33 cellular contexts compared by ENCODE assay signal in the genomic region with DNA sequence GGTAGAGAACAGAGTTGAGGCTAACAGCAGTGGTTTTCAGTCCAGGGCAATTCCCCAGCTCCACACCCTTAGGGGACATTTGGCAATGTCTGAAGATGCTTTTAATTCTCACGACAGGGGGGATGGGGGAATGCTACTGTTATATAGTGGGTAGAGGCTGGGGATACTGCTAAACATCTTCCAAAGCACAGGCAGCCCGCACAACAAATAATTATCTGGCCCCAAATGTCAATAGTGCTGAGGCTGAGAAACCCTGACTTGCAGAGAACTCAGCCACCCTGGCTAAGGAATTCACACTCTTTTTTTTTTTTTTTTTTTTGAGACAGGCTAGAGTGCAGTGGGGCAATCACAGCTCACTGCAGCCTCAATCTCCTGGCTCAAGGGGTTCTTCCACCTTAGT.
A peak's percentile ranks its signal among the peaks of the same experiment; 100 is the strongest.
DNase-seq lines count a peak whose midpoint lies in the region; ATAC-seq and TF ChIP-seq lines count a peak whose summit lies in the region.
"Had no signal": no experiment of that assay in that cellular context is flagged by ENCODE, and none has a peak within 500 bp of the region (broad histone marks: within the 10 kb centered on the region; RNA-seq: fewer than 3 reads in every experiment).

No MANE protein-coding gene starts in this region.

- H3K9me2 ChIP-seq in SK-N-SH = no peaks in the 10 kb centered on the region

- peaks cover 8% of the 10 kb centered on the region for H3F3A ChIP-seq in SK-N-SH (replicated peaks; ENCODE audit: insufficient read depth)

- H3K4me1 ChIP-seq in SK-N-SH (ENCODE audit: control insufficient read depth in 1 of 2, insufficient read depth in 2 of 2, low read depth in 1 of 2, low read length in 1 of 2) (peaks cover 0 to 12% of the 10 kb centered on the region in 2 experiments; a peak in 2 of 4 replicates), RWPE2 (ENCODE audit: insufficient read depth, poor library complexity, severe bottlenecking) (no peaks in the 10 kb centered on the region), testis (peaks cover 32% of the 10 kb centered on the region), mucosa of descending colon (ENCODE audit: low read depth) (no peaks in the 10 kb centered on the region)
- H3K4me1 ChIP-seq: parathyroid adenoma, right lobe of liver had no signal

- 0 out of 2 replicates have a peak overlapping the region, but pooled peaks have one; percentile 4 for H3K9ac ChIP-seq in SK-N-SH
- H3K9ac ChIP-seq: BLaER1, parathyroid adenoma had no signal

- H4K20me1 ChIP-seq in SK-N-SH (ENCODE audit: insufficient read depth) = no peaks in the 10 kb centered on the region

- H2AFZ ChIP-seq in SK-N-SH (ENCODE audit: low read depth) = no peak overlapping the region
- H2AFZ ChIP-seq: parathyroid adenoma had no signal

- intact Hi-C loops in testis (cut with DNase I; ENCODE audit: low total_unique reads) = no loop called here
- intact Hi-C loops in mucosa of descending colon (cut with DNase I, micrococcal nuclease) = loop anchor here in 1 of 2 donors (5.0 kb wide), 1 partner anchor 123 kb away; no protein-coding TSS in a partner anchor

- no peaks in the 10 kb centered on the region for H3K79me2 ChIP-seq in SK-N-SH (ENCODE audit: insufficient read depth)
- H3K79me2 ChIP-seq: parathyroid adenoma had no signal

- H3K36me3 ChIP-seq in SK-N-SH (replicated peaks in 1 of 2; ENCODE audit: control insufficient read depth in 1 of 2, insufficient read depth in 2 of 2, low read length in 1 of 2) (no peaks in the 10 kb centered on the region), RWPE2 (ENCODE audit: low read depth) (peaks cover 78% of the 10 kb centered on the region), testis (ENCODE audit: low read depth, missing control alignments) (no peaks in the 10 kb centered on the region), mucosa of descending colon (ENCODE audit: low read depth) (no peaks in the 10 kb centered on the region)
- H3K36me3 ChIP-seq: right lobe of liver had no signal

- WGBS in SK-N-SH (ENCODE audit: low lambda C conversion rate) = 56% methylated on average over 2 of the region's 2 CpGs
- 38 to 57% methylated on average over 2 of the region's 2 CpGs for WGBS in testis, 2 donors

- POLR2A ChIA-PET in SK-N-SH (lab: Yijun Ruan, JAX) = no interaction called here

- no peak for TF ChIP-seq EP300 in SK-N-SH (IDR thresholded peaks at IDR 0.05; ENCODE audit: borderline replicate concordance in 1 of 2, low read depth in 1 of 2, low read length in 1 of 2)

- TF ChIP-seq POLR2A in testis (IDR thresholded peaks at IDR 0.05) = no peak

- CTCF ChIA-PET in SK-N-SH (lab: Yijun Ruan, JAX) = interaction anchor here (1.6 to 8.8 kb wide), 8 partner anchors 11 to 404 kb away, joined by 4 to 139 read pairs (median 13); no protein-coding TSS in a partner anchor

- no peak for ATAC-seq in SK-N-SH treated with all-trans-retinoic acid at 6 μM for 48 hours
- no peak for ATAC-seq in RWPE2 (ENCODE audit: low read depth)
- ATAC-seq in mucosa of descending colon = no peak
- no peak for ATAC-seq in GM19324 (IDR thresholded peaks at IDR 0.05; ENCODE audit: low FRiP score, unreplicated experiment)
- no peak for ATAC-seq in HG02981 (IDR thresholded peaks at IDR 0.05; ENCODE audit: unreplicated experiment)
- ATAC-seq: left lobe of liver, natural killer cell, right lobe of liver had no signal

- no peak overlapping the region for H3K4me2 ChIP-seq in SK-N-SH
- H3K4me2 ChIP-seq: BLaER1 had no signal

- H3K27me3 ChIP-seq in SK-N-SH (ENCODE audit: insufficient read depth) (no peaks in the 10 kb centered on the region), RWPE2 (ENCODE audit: insufficient read depth, poor library complexity, severe bottlenecking) (no peaks in the 10 kb centered on the region), testis (no peaks in the 10 kb centered on the region)
- H3K27me3 ChIP-seq: BLaER1, dorsolateral prefrontal cortex, right lobe of liver, stomach had no signal

- H3K4me3 ChIP-seq in SK-N-SH (ENCODE audit: low read depth in 2 of 2, low read length in 1 of 2) = no peak overlapping the region
- H3K4me3 ChIP-seq in RWPE2 (ENCODE audit: severe bottlenecking) = no peak overlapping the region
- no peak overlapping the region for H3K4me3 ChIP-seq in testis
- H3K4me3 ChIP-seq in mucosa of descending colon = no peak overlapping the region
- H3K4me3 ChIP-seq: BLaER1, dorsolateral prefrontal cortex, right lobe of liver, stomach had no signal

- peak overlapping the region in 1 of 2 experiments; percentile 16; a peak in 1 of 4 replicates for H3K27ac ChIP-seq in SK-N-SH (ENCODE audit: low read depth in 2 of 2, low read length in 1 of 2)
- H3K27ac ChIP-seq in RWPE2 (ENCODE audit: poor library complexity, severe bottlenecking) = peak overlapping the region; percentile 13
- peak overlapping the region; percentile 24 to 86 for H3K27ac ChIP-seq in testis
- H3K27ac ChIP-seq: BLaER1, HL-60, parathyroid adenoma, right lobe of liver had no signal

- DNase-seq in SK-N-SH (no peak), RWPE2 (ENCODE audit: low spot score) (no peak), glomerular visceral epithelial cell (ENCODE audit: extremely low spot score) (peak; percentile 37), testis (no peak), mucosa of descending colon (no peak)
- DNase-seq: 8988T; activated B cell treated with CpG ODN at 0.5 μM for 24 hours; activated CD4-positive, alpha-beta T cell treated with anti-CD3 and anti-CD28 coated beads, Interleukin-2, amount 50 U/mL, for 4 hours; activated naive CD4-positive, alpha-beta T cell treated with anti-CD3 and anti-CD28 coated beads, Interleukin-2, amount 50 U/mL, for 16 hours; anterior cingulate cortex; central memory CD4-positive, alpha-beta T cell; COR-L47; DMS79; dorsolateral prefrontal cortex; HCEC 1CT; natural killer cell; NCI-H1092 treated with DMSO at 0.1 percent for 48 hours; NCI-H2029; NCI-H446 treated with DMSO at 0.1 percent for 48 hours; OCI-M1; right lobe of liver; SHP77; stimulated activated CD4-positive, alpha-beta T cell treated with anti-CD3 and anti-CD28 coated beads, Interleukin-15, amount 100 ng/mL, for 24 hours; stomach; SW 1271; T1000 had no signal

- no peak for TF ChIP-seq RAD21 in SK-N-SH (IDR thresholded peaks at IDR 0.05; ENCODE audit: low read length)

- TF ChIP-seq CTCF in SK-N-SH (IDR thresholded peaks at IDR 0.05) (no peak), RWPE2 (IDR thresholded peaks at IDR 0.05; ENCODE audit: poor library complexity, severe bottlenecking) (no peak), testis (IDR thresholded peaks at IDR 0.05) (no peak), mucosa of descending colon (IDR thresholded peaks at IDR 0.05) (no peak)

- no peaks in the 10 kb centered on the region for H3K9me3 ChIP-seq in SK-N-SH
- H3K9me3 ChIP-seq in RWPE2 (ENCODE audit: severe bottlenecking) = no peaks in the 10 kb centered on the region
- no peaks in the 10 kb centered on the region for H3K9me3 ChIP-seq in testis
- no peaks in the 10 kb centered on the region for H3K9me3 ChIP-seq in mucosa of descending colon
- H3K9me3 ChIP-seq: BLaER1, right lobe of liver, stomach had no signal

TF ChIP-seq in SK-N-SH, 30 proteins besides CTCF, POLR2A, EP300 and RAD21 (continues in another document):
- TF ChIP-seq REST (IDR thresholded peaks at IDR 0.05; ENCODE audit: low read depth, low read length) = no peak

TF ChIP-seq in SK-N-SH treated with all-trans-retinoic acid at 6 μM for 48 hours, 23 proteins besides CTCF, POLR2A, EP300 and RAD21:
- TF ChIP-seq RARB (CRISPR knock-in tag; IDR thresholded peaks at IDR 0.05) (no peak), TCF4 (CRISPR knock-in tag; IDR thresholded peaks at IDR 0.05; ENCODE audit: borderline replicate concordance) (no peak), ZFP3 (CRISPR knock-in tag; IDR thresholded peaks at IDR 0.05) (no peak), PPARA (CRISPR knock-in tag; IDR thresholded peaks at IDR 0.05; ENCODE audit: borderline replicate concordance) (no peak), PATZ1 (CRISPR knock-in tag; IDR thresholded peaks at IDR 0.05; ENCODE audit: borderline replicate concordance) (no peak), ZNF70 (CRISPR knock-in tag; IDR thresholded peaks at IDR 0.05) (no peak)
- TF ChIP-seq, protein P1, sequence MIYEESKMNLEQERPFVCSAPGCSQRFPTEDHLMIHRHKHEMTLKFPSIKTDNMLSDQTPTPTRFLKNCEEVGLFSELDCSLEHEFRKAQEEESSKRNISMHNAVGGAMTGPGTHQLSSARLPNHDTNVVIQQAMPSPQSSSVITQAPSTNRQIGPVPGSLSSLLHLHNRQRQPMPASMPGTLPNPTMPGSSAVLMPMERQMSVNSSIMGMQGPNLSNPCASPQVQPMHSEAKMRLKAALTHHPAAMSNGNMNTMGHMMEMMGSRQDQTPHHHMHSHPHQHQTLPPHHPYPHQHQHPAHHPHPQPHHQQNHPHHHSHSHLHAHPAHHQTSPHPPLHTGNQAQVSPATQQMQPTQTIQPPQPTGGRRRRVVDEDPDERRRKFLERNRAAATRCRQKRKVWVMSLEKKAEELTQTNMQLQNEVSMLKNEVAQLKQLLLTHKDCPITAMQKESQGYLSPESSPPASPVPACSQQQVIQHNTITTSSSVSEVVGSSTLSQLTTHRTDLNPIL (CRISPR knock-in tag; IDR thresholded peaks at IDR 0.05; ENCODE audit: low read depth) = no peak
